18 cellular contexts compared by ENCODE assay signal in genomic region chr15:100928632-100929280, GRCh38. TPM values are rescaled to one million over a fixed set of nuclear protein-coding genes. Genes with fewer than 3 reads are reported as not detected.
DNase-seq lines count a peak whose midpoint lies in the region; ATAC-seq and TF ChIP-seq lines count a peak whose summit lies in the region.
"Had no signal": no experiment of that assay in that cellular context is flagged by ENCODE, and none has a peak within 500 bp of the region (broad histone marks: within the 10 kb centered on the region; RNA-seq: fewer than 3 reads in every experiment).

No MANE protein-coding gene starts in this region.

- H3K9me3 Mint-ChIP-seq in HFFc6 (no peaks in the 10 kb centered on the region), natural killer cell (no peaks in the 10 kb centered on the region)
- H3K9me3 Mint-ChIP-seq: CD8-positive, alpha-beta memory T cell had no signal

- intact Hi-C loops in lower leg skin (cut with DNase I; ENCODE audit: low total_unique reads) (no loop called here), natural killer cell (cut with micrococcal nuclease) (no loop called here)

- no peak for ATAC-seq in GM19395 (IDR thresholded peaks at IDR 0.05; ENCODE audit: unreplicated experiment)
- ATAC-seq in natural killer cell = no peak
- ATAC-seq: K562; stimulated activated naive CD8-positive, alpha-beta T cell treated with anti-CD3 and anti-CD28 coated beads, Interleukin-15, Interleukin-2, amounts not matched to agents 100 U/mL and 50 U/mL, for 24 hours had no signal

- no peak overlapping the region for H3K4me3 ChIP-seq in lower leg skin (ENCODE audit: low read depth, poor library complexity, severe bottlenecking)
- H3K4me3 ChIP-seq: K562, vagina had no signal

- TF ChIP-seq POLR2A in lower leg skin (IDR thresholded peaks at IDR 0.05) = no peak

- H3K4me3 Mint-ChIP-seq in HFFc6 (no peak overlapping the region), natural killer cell (no peak overlapping the region)
- H3K4me3 Mint-ChIP-seq: CD8-positive, alpha-beta memory T cell had no signal

- H3K4me1 Mint-ChIP-seq in HFFc6 (ENCODE audit: low read depth) (peaks cover 19% of the 10 kb centered on the region), natural killer cell (no peaks in the 10 kb centered on the region)
- H3K4me1 Mint-ChIP-seq: CD8-positive, alpha-beta memory T cell had no signal

- TF ChIP-seq CTCF in VCaP (conservative IDR thresholded peaks at IDR 0.05) (no peak), lower leg skin (IDR thresholded peaks at IDR 0.05) (no peak), HFFc6 (IDR thresholded peaks at IDR 0.05) (no peak), natural killer cell (IDR thresholded peaks at IDR 0.05) (no peak)

- H3K27ac ChIP-seq in VCaP = peak overlapping the region; percentile 84
- H3K27ac ChIP-seq: vagina had no signal

- H3K27me3 Mint-ChIP-seq in HFFc6 (ENCODE audit: insufficient read depth) = no peaks in the 10 kb centered on the region
- peaks cover 4 to 10% of the 10 kb centered on the region in 2 donors for H3K27me3 Mint-ChIP-seq in natural killer cell (ENCODE audit: low read depth in 2 of 2)

- 59 to 61% methylated on average over 13 of the region's 13 CpGs for whole genome bisulfite sequencing in lower leg skin, 2 donors

- no peak overlapping the region for H3K27ac Mint-ChIP-seq in HFFc6
- no peak overlapping the region for H3K27ac Mint-ChIP-seq in natural killer cell

- peaks cover 15% of the 10 kb centered on the region for H3K36me3 Mint-ChIP-seq in HFFc6 (ENCODE audit: low read depth)
- H3K36me3 Mint-ChIP-seq in natural killer cell = no peaks in the 10 kb centered on the region
- H3K36me3 Mint-ChIP-seq: CD8-positive, alpha-beta memory T cell had no signal

- DNase-seq in COR-L47 (lab: John Stamatoyannopoulos, UW) (peak; percentile 65), NCI-H1417 (lab: John Stamatoyannopoulos, UW) (peak in 2 of 3 experiments; percentile 65 to 86), lower leg skin (ENCODE audit: low spot score in 2 of 2) (peak; percentile 35 to 83), HFFc6 (no peak), DMS79 treated with DMSO at 0.1 percent for 48 hours (lab: John Stamatoyannopoulos, UW) (no peak), natural killer cell (no peak)
- DNase-seq: activated CD8-positive, alpha-beta memory T cell treated with anti-CD3 and anti-CD28 coated beads, Interleukin-2, amount 50 U/mL, for 4 hours; CD8-positive, alpha-beta memory T cell; hippocampal formation; NCI-H1694; NCI-H82; stimulated activated naive CD8-positive, alpha-beta T cell treated with anti-CD3 and anti-CD28 coated beads, Interleukin-15, Interleukin-2, amounts not matched to agents 100 U/mL and 50 U/mL, for 24 hours had no signal

RNA-seq across cellular contexts. Expression of gene LRRK1, which starts 9.6 kb away (rescaled TPM):
- 10 to 100 TPM; 14.8 to 29.3 (median 19.1) TPM for total RNA-seq in lower leg skin
- 10 to 100 TPM; 11.4 to 14.8 (median 13.5) TPM for total RNA-seq in HFFc6 (2021; fragmentation: NEBNext Ultra II Directional; extraction: Animal tissue kit (Norgen Biotek cat#: 25700))
- total RNA-seq in natural killer cell = 1 to 10 TPM; 1.2 to 5.5 (median 3.2) TPM

RNA-seq across cellular contexts. Expression of gene ALDH1A3, which starts 49.1 kb away (rescaled TPM):
- 10 to 100 TPM in 2 of 4 donors, 1 to 10 TPM in 2; 3.3 to 24.5 (median 8.7) TPM for total RNA-seq in lower leg skin
- 1 to 10 TPM in 5 of 6 experiments, under 1 TPM in 1; 1.00 to 2.5 (median 1.9) TPM for total RNA-seq in HFFc6 (2021; fragmentation: NEBNext Ultra II Directional; extraction: Animal tissue kit (Norgen Biotek cat#: 25700))
- not detected for total RNA-seq in natural killer cell
- total RNA-seq: CD8-positive, alpha-beta memory T cell; myocyte; T-helper 1 cell treated with Interleukin-12 subunit alpha and Interleukin-12 subunit beta and Interleukin-4 antibody, amounts not matched to agents 30 ng/mL and 1 ng/mL, for 36 hours had no signal

Comparison
In these comparisons a context has a peak if more than half of its experiments do, and no peak if none do; other contexts are left out.
1. DNase-seq: peak in COR-L47 (single experiment), NCI-H1417 (2 of 3) and lower leg skin (2 of 2); none in HFFc6 (single experiment), DMS79 treated with DMSO at 0.1 percent for 48 hours (single experiment) and natural killer cell (single experiment).